In the genomic region with DNA sequence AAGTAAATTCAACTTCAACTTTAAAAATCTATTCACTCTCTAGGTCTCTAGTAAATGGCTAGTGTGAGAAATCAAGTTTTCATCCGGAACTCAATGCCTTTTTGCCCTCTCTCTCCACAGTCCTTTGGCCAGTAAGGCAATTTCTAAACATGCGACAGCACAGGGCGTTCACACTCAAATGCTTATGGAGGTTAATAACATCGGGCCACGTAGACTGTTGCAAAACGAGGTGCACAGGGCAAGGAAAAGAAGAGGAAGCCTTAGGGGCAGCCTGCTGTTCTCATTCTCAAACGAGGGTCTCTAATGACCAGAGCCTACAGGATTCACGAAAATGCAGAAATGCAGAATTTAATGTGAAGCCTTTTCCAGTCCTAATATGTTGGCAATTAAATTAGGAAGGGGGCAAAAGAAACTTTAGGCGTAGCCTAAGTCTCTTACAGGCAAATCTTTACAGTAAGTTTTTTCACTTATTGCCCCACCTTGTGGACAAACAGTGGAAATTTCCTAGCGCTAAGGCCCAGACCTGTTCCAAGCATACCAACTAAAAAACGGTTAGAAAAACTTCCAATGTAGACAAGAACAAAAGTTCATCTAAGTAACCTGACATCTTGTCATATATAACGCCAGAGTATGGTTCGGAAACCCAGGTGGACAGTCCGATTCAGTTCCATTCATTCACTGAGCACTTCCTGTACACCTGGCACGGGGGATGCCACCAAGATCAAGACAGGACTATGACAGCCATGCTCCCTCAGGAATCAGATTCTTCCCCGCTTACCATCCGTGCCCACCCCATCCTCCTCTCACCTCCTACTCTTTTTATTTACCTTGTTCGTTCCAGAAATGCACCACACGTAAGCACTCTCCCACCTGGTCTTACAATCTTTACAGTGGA, we compare ENCODE assay signal across 8 cellular contexts. TPM values are rescaled to one million over a fixed set of nuclear protein-coding genes. Genes with fewer than 3 reads are reported as not detected.
DNase-seq lines count a peak whose midpoint lies in the region; ATAC-seq and TF ChIP-seq lines count a peak whose summit lies in the region.

No MANE protein-coding gene starts in this region.

- peaks cover 16% of the 10 kb centered on the region for H3K4me1 Mint-ChIP-seq in T-helper 17 cell
- no peaks in the 10 kb centered on the region for H3K4me1 Mint-ChIP-seq in nephron

- no peak overlapping the region for H3K27ac Mint-ChIP-seq in T-helper 17 cell
- H3K27ac Mint-ChIP-seq in nephron: peak overlapping the region in 1 of 3 experiments; percentile 81

- no peaks in the 10 kb centered on the region for H3K9me3 ChIP-seq in T-helper 17 cell (ENCODE audit: control insufficient read depth, low read length, poor library complexity, severe bottlenecking)

- DNase-seq in NCI-H1105 treated with DMSO at 0.1 percent for 48 hours (lab: John Stamatoyannopoulos, UW) (peak; percentile 28), NCI-H1105 (lab: John Stamatoyannopoulos, UW) (no peak), Kasumi-1 (lab: John Stamatoyannopoulos, UW) (peak; percentile 27 to 48), T-helper 17 cell (no peak), fibroblast of gingiva (ENCODE audit: low read depth) (peak; percentile 58), GM19240 (ENCODE audit: insufficient read length, low spot score) (no peak)

- H3K4me3 Mint-ChIP-seq in T-helper 17 cell (peak overlapping the region; percentile 7), nephron (no peak overlapping the region)

- ATAC-seq in GM21381 (IDR thresholded peaks at IDR 0.05; ENCODE audit: unreplicated experiment) (peak; percentile 58), T-helper 17 cell (peak; percentile 61)

- H3K36me3 Mint-ChIP-seq in T-helper 17 cell (ENCODE audit: low read depth) (no peaks in the 10 kb centered on the region), nephron (ENCODE audit: low read depth) (no peaks in the 10 kb centered on the region)

- TF ChIP-seq CTCF in nephron (IDR thresholded peaks at IDR 0.05; ENCODE audit: unreplicated experiment in 3 of 3): peak; percentile 69 to 74 (median 73)

- H3K9me3 Mint-ChIP-seq in nephron: no peaks in the 10 kb centered on the region

- H3K27me3 Mint-ChIP-seq in T-helper 17 cell (no peaks in the 10 kb centered on the region), nephron (ENCODE audit: low read depth) (no peaks in the 10 kb centered on the region)

RNA-seq across cellular contexts. Expression of gene ZAR1L, which starts 5.1 kb away (rescaled TPM):
- not detected for total RNA-seq in T-helper 17 cell

RNA-seq across cellular contexts. Expression of gene BRCA2, which starts 5.2 kb away (rescaled TPM):
- total RNA-seq in T-helper 17 cell: 1 to 10 TPM; 2.9 to 4.8 TPM

Comparison
In these comparisons a context has a peak if more than half of its experiments do, and no peak if none do; other contexts are left out.
1. DNase-seq: peak in NCI-H1105 treated with DMSO at 0.1 percent for 48 hours (single experiment), Kasumi-1 (2 of 2) and fibroblast of gingiva (single experiment); none in NCI-H1105 (single experiment), T-helper 17 cell (0 of 3) and GM19240 (single experiment).